9 cellular contexts compared by ENCODE assay signal in genomic region chr20:35991142-35991771, GRCh38. TPM values are rescaled to one million over a fixed set of nuclear protein-coding genes. Genes with fewer than 3 reads are reported as not detected.
DNase-seq lines count a peak whose midpoint lies in the region; ATAC-seq, FAIRE-seq and TF ChIP-seq lines count a peak whose summit lies in the region.
"Had no signal": no experiment of that assay in that cellular context is flagged by ENCODE, and none has a peak within 500 bp of the region (broad histone marks: within the 10 kb centered on the region; RNA-seq: fewer than 3 reads in every experiment).

No MANE protein-coding gene starts in this region.

- H3K27me3 Mint-ChIP-seq in activated CD4-positive, alpha-beta memory T cell treated with anti-CD3 and anti-CD28 coated beads for 36 hours: no peaks in the 10 kb centered on the region

- H3K36me3 Mint-ChIP-seq in activated CD4-positive, alpha-beta memory T cell treated with anti-CD3 and anti-CD28 coated beads for 36 hours: no peaks in the 10 kb centered on the region

- no peak overlapping the region for H2AK5ac ChIP-seq in IMR-90 (ENCODE audit: low read depth, low read length)

- H3K4me2 ChIP-seq in IMR-90 (ENCODE audit: low read depth, low read length): no peak overlapping the region
- H3K4me2 ChIP-seq in keratinocyte (ENCODE audit: control insufficient read depth, extremely low read depth, insufficient read depth, low read depth, low read length): no peak overlapping the region

- dilution Hi-C loops in IMR-90 (cut with HindIII; ENCODE audit: low sequenced_read_pairs, unreplicated experiment): no loop called here
- dilution Hi-C loops in keratinocyte (cut with MboI; ENCODE audit: extremely low pct_ligation_motif_present, low sequenced_read_pairs): no loop called here

- 0 out of 2 replicates have a peak, but pooled peaks have one; percentile 22 for TF ChIP-seq RAD21 in IMR-90 (IDR thresholded peaks at IDR 0.05; ENCODE audit: low read length)

- H3K27me3 ChIP-seq in IMR-90 (ENCODE audit: control insufficient read depth, insufficient read depth, low read length): peaks cover 14% of the 10 kb centered on the region
- H3K27me3 ChIP-seq in keratinocyte (ENCODE audit: control insufficient read depth, extremely low read depth, insufficient read depth, low read length): no peaks in the 10 kb centered on the region

- ATAC-seq in IMR-90 (ENCODE audit: low read depth): peak; percentile 49; the same call in 1 of the 2 replicates

- no peaks in the 10 kb centered on the region for H3K79me1 ChIP-seq in IMR-90 (ENCODE audit: low read depth in 1 of 2, low read length in 2 of 2)

- no peak overlapping the region for H2AK9ac ChIP-seq in IMR-90 (replicated peaks; ENCODE audit: low read depth, low read length, poor library complexity)

- H4K91ac ChIP-seq in IMR-90 (ENCODE audit: insufficient read depth, low read depth, low read length): no peak overlapping the region

- no peak for TF ChIP-seq POLR2A in IMR-90 (IDR thresholded peaks at IDR 0.05; ENCODE audit: low read depth, low read length)

- no peak overlapping the region for H3K56ac ChIP-seq in IMR-90 (ENCODE audit: extremely low read depth, insufficient read depth, low read length)

- no CpG with 5 or more reads among the region's 3 CpGs for WGBS in IMR-90 (ENCODE audit: extremely low coverage in 2 of 2, insufficient read length in 1 of 2), 2 experiments

- no peak overlapping the region for H2BK20ac ChIP-seq in IMR-90 (ENCODE audit: low read depth, low read length)

- H3K27ac ChIP-seq in IMR-90 (ENCODE audit: insufficient read depth, low read length): no peak overlapping the region
- no peak overlapping the region for H3K27ac ChIP-seq in keratinocyte (ENCODE audit: control insufficient read depth, insufficient read depth, low read length)

- DNase-seq in CD1c-positive myeloid dendritic cell (ENCODE audit: extremely low spot score) (peak; percentile 11), IMR-90 (peak; percentile 34), keratinocyte (ENCODE audit: low read depth, low spot score) (no peak), OCI-M2 (lab: John Stamatoyannopoulos, UW; ENCODE audit: unreplicated experiment) (no peak), NCI-H774 (lab: John Stamatoyannopoulos, UW) (no peak)
- peak; percentile 15 for DNase-seq in activated CD4-positive, alpha-beta memory T cell treated with anti-CD3 and anti-CD28 coated beads for 36 hours
- no peak for DNase-seq in activated effector memory CD4-positive, alpha-beta T cell treated with anti-CD3 and anti-CD28 coated beads, Interleukin-2, amount 50 U/mL, for 16 hours
- DNase-seq in effector CD4-positive, alpha-beta T cell: no peak

- H3K9me3 Mint-ChIP-seq in activated CD4-positive, alpha-beta memory T cell treated with anti-CD3 and anti-CD28 coated beads for 36 hours: no peaks in the 10 kb centered on the region

- H2BK15ac ChIP-seq in IMR-90 (ENCODE audit: low read depth, low read length): no peak overlapping the region

- no peak overlapping the region for H2BK120ac ChIP-seq in IMR-90 (ENCODE audit: low read depth, low read length)

- no peaks in the 10 kb centered on the region for H4K20me1 ChIP-seq in IMR-90 (ENCODE audit: insufficient read depth, low read length)
- no peaks in the 10 kb centered on the region for H4K20me1 ChIP-seq in keratinocyte (ENCODE audit: control insufficient read depth, extremely low read depth, insufficient read depth, low read length)

- H3K4me1 Mint-ChIP-seq in activated CD4-positive, alpha-beta memory T cell treated with anti-CD3 and anti-CD28 coated beads for 36 hours (ENCODE audit: low read depth): peaks cover 4% of the 10 kb centered on the region

- H4K8ac ChIP-seq in IMR-90 (ENCODE audit: low read depth in 2 of 2, low read length in 2 of 2): no peak overlapping the region

- no peaks in the 10 kb centered on the region for H3K9me3 ChIP-seq in IMR-90 (ENCODE audit: control insufficient read depth, insufficient read depth, low read length)
- no peaks in the 10 kb centered on the region for H3K9me3 ChIP-seq in keratinocyte (ENCODE audit: control insufficient read depth, low read depth, low read length)

- CTCF ChIA-PET in IMR-90 (lab: Yijun Ruan, JAX): interaction anchor here (0.5 to 7.4 kb wide), 10 partner anchors 11 to 211 kb away, joined by 3 to 90 read pairs (median 3); partner anchors contain the start of gene SCAND1
- CTCF ChIA-PET in activated CD4-positive, alpha-beta memory T cell treated with anti-CD3 and anti-CD28 coated beads for 36 hours (lab: Charles Lee): interaction anchor here (0.8 to 12.1 kb wide), 18 partner anchors 9 to 448 kb away, joined by 3 to 483 read pairs (median 6); partner anchors contain the start of gene SCAND1

- H3K4me3 ChIP-seq in IMR-90 (ENCODE audit: insufficient read depth, low read depth, low read length) (no peak overlapping the region), keratinocyte (ENCODE audit: control insufficient read depth in 2 of 3, extremely low read depth in 1 of 3, insufficient read depth in 2 of 3, low read depth in 1 of 3, low read length in 3 of 3) (no peak overlapping the region)

- no peak overlapping the region for H2BK5ac ChIP-seq in IMR-90 (ENCODE audit: low read depth, low read length, poor library complexity, severe bottlenecking)

- H2AFZ ChIP-seq in IMR-90 (replicated peaks; ENCODE audit: low read length, poor library complexity): no peak overlapping the region
- no peak overlapping the region for H2AFZ ChIP-seq in keratinocyte (ENCODE audit: control insufficient read depth, low read length)

- no peak overlapping the region for H4K5ac ChIP-seq in IMR-90 (ENCODE audit: low read depth, low read length)

- no peak overlapping the region for H3K27ac Mint-ChIP-seq in activated CD4-positive, alpha-beta memory T cell treated with anti-CD3 and anti-CD28 coated beads for 36 hours

- POLR2A ChIA-PET in IMR-90 (lab: Charles Lee; ENCODE audit: unreplicated experiment): interaction anchor here (0.5 kb wide), 1 partner anchor 52 kb away, joined by 15 read pairs; no protein-coding TSS in a partner anchor
- POLR2A ChIA-PET in activated CD4-positive, alpha-beta memory T cell treated with anti-CD3 and anti-CD28 coated beads for 36 hours (lab: Charles Lee): no interaction called here

- no peak overlapping the region for H3K4me3 Mint-ChIP-seq in activated CD4-positive, alpha-beta memory T cell treated with anti-CD3 and anti-CD28 coated beads for 36 hours

- H3K23ac ChIP-seq in IMR-90 (ENCODE audit: low read depth, low read length): no peak overlapping the region

- no peaks in the 10 kb centered on the region for H3K4me1 ChIP-seq in IMR-90 (ENCODE audit: control insufficient read depth, insufficient read depth, low read length)
- peaks cover 3% of the 10 kb centered on the region for H3K4me1 ChIP-seq in keratinocyte (ENCODE audit: control insufficient read depth, extremely low read depth, insufficient read depth, low read length)

- no peaks in the 10 kb centered on the region for H3K9me1 ChIP-seq in IMR-90 (ENCODE audit: insufficient read depth, low read length)
- no peaks in the 10 kb centered on the region for H3K9me1 ChIP-seq in keratinocyte (ENCODE audit: control insufficient read depth, extremely low read depth, insufficient read depth, low read length)

- BruUV-seq in IMR-90 (replicated peaks; lab: Mats Ljungman, UMichigan): no TSS peak

- TF ChIP-seq CTCF in IMR-90 (conservative IDR thresholded peaks at IDR 0.05; ENCODE audit: low read depth, low read length): peak; percentile 52
- TF ChIP-seq CTCF in keratinocyte (optimal IDR thresholded peaks at IDR 0.05 in 1 of 3, IDR thresholded peaks at IDR 0.05 in 1 of 3, conservative IDR thresholded peaks at IDR 0.05 in 1 of 3; ENCODE audit: extremely low read depth in 1 of 3, insufficient read depth in 2 of 3, low read length in 3 of 3): peak; percentile 40 to 55 (median 54)

- intact Hi-C loops in IMR-90 (cut with micrococcal nuclease): loop anchor here (5.0 kb wide), 1 partner anchor 61 kb away; no protein-coding TSS in a partner anchor
- intact Hi-C loops in activated CD4-positive, alpha-beta memory T cell treated with anti-CD3 and anti-CD28 coated beads for 36 hours (cut with micrococcal nuclease): no loop called here

- H3K79me2 ChIP-seq in keratinocyte (ENCODE audit: control insufficient read depth, insufficient read depth, low read length): no peaks in the 10 kb centered on the region

- no peak for FAIRE-seq in keratinocyte (lab: Jason Lieb, UNC)
- FAIRE-seq: colon had no signal

- no peaks in the 10 kb centered on the region for H3K36me3 ChIP-seq in IMR-90 (ENCODE audit: control insufficient read depth, insufficient read depth, low read length)
- no peaks in the 10 kb centered on the region for H3K36me3 ChIP-seq in keratinocyte (ENCODE audit: control insufficient read depth in 2 of 2, extremely low read depth in 1 of 2, insufficient read depth in 2 of 2, low read length in 2 of 2)

- H3K9ac ChIP-seq in IMR-90 (ENCODE audit: low read depth, low read length) (no peak overlapping the region), keratinocyte (ENCODE audit: control insufficient read depth, extremely low read depth, insufficient read depth, low read length) (no peak overlapping the region)

- no peak overlapping the region for H3K14ac ChIP-seq in IMR-90 (replicated peaks; ENCODE audit: low read depth, low read length)

- H3K18ac ChIP-seq in IMR-90 (ENCODE audit: low read depth, low read length): no peak overlapping the region

- no peak overlapping the region for H3K4ac ChIP-seq in IMR-90 (ENCODE audit: low read depth, low read length)

- in situ Hi-C loops in IMR-90 (cut with MboI; ENCODE audit: low sequenced_read_pairs): loop anchor here (25.0 kb wide), 1 partner anchor 446 kb away; no protein-coding TSS in a partner anchor

RNA-seq across cellular contexts. Expression of gene CNBD2, which starts 22.9 kb away (rescaled TPM):
- total RNA-seq in IMR-90 (2012; rRNA removed): 0.56 and 0.90 TPM in 2 replicates
- 1.7 and 2.5 TPM in 2 replicates for polyA plus RNA-seq in IMR-90 (2012; rRNA removed)
- 2.2 and 6.3 TPM in 2 replicates for polyA plus RNA-seq in IMR-90 (2012; cell fraction: cytosol; rRNA removed)
- polyA plus RNA-seq in IMR-90 (2012; cell fraction: nucleus; rRNA removed; ENCODE audit: low replicate concordance): 3.4 and 4.2 TPM in 2 replicates
- total RNA-seq in activated CD4-positive, alpha-beta memory T cell treated with anti-CD3 and anti-CD28 coated beads for 36 hours: 1 to 10 TPM; 4.0 to 4.2 TPM
- polyA plus RNA-seq in keratinocyte: 1.7 to 3.9 TPM (median 3.0 TPM) in 3 replicates
- 2.4 TPM for polyA plus RNA-seq in keratinocyte (2011; ENCODE audit: low read depth)
- 2.4 and 2.7 TPM in 2 replicates for polyA plus RNA-seq in keratinocyte (2011; cell fraction: cytosol; rRNA removed)
- polyA plus RNA-seq in keratinocyte (2011; cell fraction: nucleus; rRNA removed): 4.8 and 8.9 TPM in 2 replicates
- 1.3 and 7.4 TPM in 2 replicates for polyA plus RNA-seq in keratinocyte (2012; ENCODE audit: low replicate concordance)
- polyA minus RNA-seq in keratinocyte: 1.2 to 1.6 TPM in 2 of 3 replicates, not detected in the other
- not detected for polyA minus RNA-seq in keratinocyte (2011; cell fraction: cytosol; rRNA and poly(A)+ RNA removed)
- polyA minus RNA-seq in keratinocyte (2011; cell fraction: nucleus; rRNA and poly(A)+ RNA removed): 2.1 and 2.2 TPM in 2 replicates

RNA-seq across cellular contexts. Expression of gene SCAND1, which starts 37.0 kb away (rescaled TPM):
- total RNA-seq in IMR-90 (2012; rRNA removed): 7.5 and 11.7 TPM in 2 replicates
- polyA plus RNA-seq in IMR-90 (2012; rRNA removed) (26.8 and 44.2 TPM in 2 replicates), keratinocyte (5.8 to 11.7 TPM (median 10.5 TPM) in 3 replicates)
- 114 and 126 TPM in 2 replicates for polyA plus RNA-seq in IMR-90 (2012; cell fraction: cytosol; rRNA removed)
- polyA plus RNA-seq in IMR-90 (2012; cell fraction: nucleus; rRNA removed; ENCODE audit: low replicate concordance): 30.7 and 73.2 TPM in 2 replicates
- 10 to 100 TPM; 45.4 to 51.3 TPM for total RNA-seq in activated CD4-positive, alpha-beta memory T cell treated with anti-CD3 and anti-CD28 coated beads for 36 hours
- polyA plus RNA-seq in keratinocyte (2011; ENCODE audit: low read depth): 2.2 TPM
- polyA plus RNA-seq in keratinocyte (2011; cell fraction: cytosol; rRNA removed): 9.5 and 27.0 TPM in 2 replicates
- polyA plus RNA-seq in keratinocyte (2011; cell fraction: nucleus; rRNA removed): 9.2 and 13.0 TPM in 2 replicates
- polyA plus RNA-seq in keratinocyte (2012; ENCODE audit: low replicate concordance): 12.4 and 25.7 TPM in 2 replicates
- 1.0 to 4.0 TPM (median 3.1 TPM) in 3 replicates for polyA minus RNA-seq in keratinocyte
- polyA minus RNA-seq in keratinocyte (2011; cell fraction: cytosol; rRNA and poly(A)+ RNA removed): 42.2 TPM
- 3.3 and 3.7 TPM in 2 replicates for polyA minus RNA-seq in keratinocyte (2011; cell fraction: nucleus; rRNA and poly(A)+ RNA removed)

Comparison
In these comparisons a context has a peak if more than half of its experiments do, and no peak if none do; other contexts are left out.
1. DNase-seq: peak in CD1c-positive myeloid dendritic cell (single experiment), IMR-90 (single experiment) and activated CD4-positive, alpha-beta memory T cell treated with anti-CD3 and anti-CD28 coated beads for 36 hours (single experiment); none in keratinocyte (single experiment), OCI-M2 (single experiment), activated effector memory CD4-positive, alpha-beta T cell treated with anti-CD3 and anti-CD28 coated beads, Interleukin-2, amount 50 U/mL, for 16 hours (single experiment), NCI-H774 (single experiment) and effector CD4-positive, alpha-beta T cell (single experiment).